1 cellular context compared by ENCODE assay signal in the genomic region with DNA sequence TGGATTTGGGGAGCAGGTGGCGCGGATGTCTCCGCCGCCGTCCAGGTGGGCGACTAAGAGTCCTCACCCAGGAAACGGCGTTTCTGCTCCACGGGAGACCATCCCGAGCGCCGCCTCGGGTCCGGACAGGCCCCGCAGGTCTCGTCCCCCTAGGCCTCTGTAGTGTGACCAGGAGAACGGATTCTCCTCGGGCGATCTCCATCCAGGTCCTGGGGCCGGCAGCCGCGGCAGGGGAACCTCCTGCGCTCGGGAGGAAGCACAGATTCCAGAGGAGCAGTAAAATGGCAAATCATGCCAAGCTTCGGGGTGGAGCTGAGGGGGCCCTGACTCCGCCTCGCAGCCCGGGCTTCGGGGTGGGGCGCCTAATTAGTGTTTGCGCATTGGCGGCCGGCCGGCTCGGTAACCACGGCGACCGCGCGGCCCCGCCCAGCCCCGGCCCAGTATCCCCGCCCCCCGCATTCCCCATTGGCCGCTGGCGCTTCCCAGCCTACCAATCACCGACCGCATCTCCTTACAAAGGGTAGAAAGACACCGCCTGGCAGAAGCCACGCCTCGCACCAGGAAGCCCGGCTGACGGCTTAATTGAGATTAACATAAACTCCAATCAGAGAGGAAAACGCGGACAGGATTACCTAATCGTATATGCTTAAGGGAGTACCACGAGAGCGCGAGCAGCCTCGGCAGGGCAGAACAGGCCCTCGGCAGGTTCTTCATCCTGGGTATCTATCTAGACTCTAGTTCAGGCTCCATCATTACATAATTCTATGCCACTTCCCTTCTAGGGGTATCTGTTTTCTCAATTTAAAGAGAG.
TF ChIP-seq lines count a peak whose summit lies in the region.

No MANE protein-coding gene starts in this region.

TF ChIP-seq in HepG2, 621 proteins besides CTCF, POLR2A, EP300 and RAD21 (continued from another document and continues in another):
- TF ChIP-seq, protein P1, sequence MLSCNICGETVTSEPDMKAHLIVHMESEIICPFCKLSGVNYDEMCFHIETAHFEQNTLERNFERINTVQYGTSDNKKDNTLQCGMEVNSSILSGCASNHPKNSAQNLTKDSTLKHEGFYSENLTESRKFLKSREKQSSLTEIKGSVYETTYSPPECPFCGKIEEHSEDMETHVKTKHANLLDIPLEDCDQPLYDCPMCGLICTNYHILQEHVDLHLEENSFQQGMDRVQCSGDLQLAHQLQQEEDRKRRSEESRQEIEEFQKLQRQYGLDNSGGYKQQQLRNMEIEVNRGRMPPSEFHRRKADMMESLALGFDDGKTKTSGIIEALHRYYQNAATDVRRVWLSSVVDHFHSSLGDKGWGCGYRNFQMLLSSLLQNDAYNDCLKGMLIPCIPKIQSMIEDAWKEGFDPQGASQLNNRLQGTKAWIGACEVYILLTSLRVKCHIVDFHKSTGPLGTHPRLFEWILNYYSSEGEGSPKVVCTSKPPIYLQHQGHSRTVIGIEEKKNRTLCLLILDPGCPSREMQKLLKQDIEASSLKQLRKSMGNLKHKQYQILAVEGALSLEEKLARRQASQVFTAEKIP (CRISPR knock-in tag; IDR thresholded peaks at IDR 0.05; ENCODE audit: borderline replicate concordance) = no peak
- TF ChIP-seq PHB2 (IDR thresholded peaks at IDR 0.05; ENCODE audit: partially characterized antibody) (no peak), U2AF2 (IDR thresholded peaks at IDR 0.05; ENCODE audit: low read depth, low read length) (no peak), ZKSCAN5 (CRISPR knock-in tag; IDR thresholded peaks at IDR 0.05) (no peak), ZNF3 (CRISPR knock-in tag; IDR thresholded peaks at IDR 0.05) (no peak), RBM22 (optimal IDR thresholded peaks at IDR 0.05; ENCODE audit: low read length) (no peak), ZNF776 (CRISPR knock-in tag; IDR thresholded peaks at IDR 0.05) (no peak), GFI1 (CRISPR knock-in tag; IDR thresholded peaks at IDR 0.05; ENCODE audit: borderline replicate concordance) (no peak), SNRNP70 (IDR thresholded peaks at IDR 0.05; ENCODE audit: low read depth, low read length) (no peak), EZH2 (conservative IDR thresholded peaks at IDR 0.05; ENCODE audit: low read depth, low read length) (no peak), ZBTB8A (CRISPR knock-in tag; IDR thresholded peaks at IDR 0.05; ENCODE audit: borderline replicate concordance, low read depth) (no peak), ZNF180 (CRISPR knock-in tag; IDR thresholded peaks at IDR 0.05; ENCODE audit: borderline replicate concordance, low read depth) (no peak), AHR (CRISPR knock-in tag; IDR thresholded peaks at IDR 0.05) (no peak), MAZ (IDR thresholded peaks at IDR 0.05; ENCODE audit: borderline replicate concordance, low read depth, low read length) (no peak), MAZ (CRISPR knock-in tag; IDR thresholded peaks at IDR 0.05; ENCODE audit: low read depth) (peak; percentile 47; the same call in 1 of the 2 replicates), NFIC (IDR thresholded peaks at IDR 0.05; ENCODE audit: low read length) (no peak), ZNF543 (CRISPR knock-in tag; IDR thresholded peaks at IDR 0.05) (no peak), PTBP1 (IDR thresholded peaks at IDR 0.05; ENCODE audit: low read depth, low read length, poor library complexity, severe bottlenecking) (no peak), CENPX (CRISPR knock-in tag; IDR thresholded peaks at IDR 0.05) (no peak), JDP2 (CRISPR knock-in tag; IDR thresholded peaks at IDR 0.05; ENCODE audit: borderline replicate concordance) (no peak), TRIM24 (CRISPR knock-in tag; IDR thresholded peaks at IDR 0.05) (no peak), MED1 (CRISPR knock-in tag; IDR thresholded peaks at IDR 0.05) (no peak), SAFB2 (CRISPR knock-in tag; IDR thresholded peaks at IDR 0.05; ENCODE audit: borderline replicate concordance, low read depth) (no peak), ZNF766 (CRISPR knock-in tag; IDR thresholded peaks at IDR 0.05; ENCODE audit: borderline replicate concordance) (no peak), FIP1L1 (IDR thresholded peaks at IDR 0.05; ENCODE audit: borderline replicate concordance, insufficient read depth, low read depth, low read length) (no peak), ZBTB21 (CRISPR knock-in tag; IDR thresholded peaks at IDR 0.05) (no peak), YY1 (IDR thresholded peaks at IDR 0.05; ENCODE audit: insufficient read depth, insufficient replicate concordance, low read depth, low read length) (peak; percentile 51), ZNF225 (CRISPR knock-in tag; IDR thresholded peaks at IDR 0.05) (no peak), ZNF260 (CRISPR knock-in tag; IDR thresholded peaks at IDR 0.05; ENCODE audit: borderline replicate concordance, low read depth) (no peak), NCOA1 (CRISPR knock-in tag; IDR thresholded peaks at IDR 0.05) (no peak), ZNF335 (CRISPR knock-in tag; IDR thresholded peaks at IDR 0.05) (no peak), SMAD3 (CRISPR knock-in tag; IDR thresholded peaks at IDR 0.05) (no peak), POLR2AphosphoS2 (IDR thresholded peaks at IDR 0.05; ENCODE audit: low read depth, low read length) (no peak), RARA (CRISPR knock-in tag; IDR thresholded peaks at IDR 0.05) (no peak), ZNF782 (CRISPR knock-in tag; IDR thresholded peaks at IDR 0.05; ENCODE audit: borderline replicate concordance) (no peak), ISL2 (CRISPR knock-in tag; IDR thresholded peaks at IDR 0.05) (no peak), ZNF34 (CRISPR knock-in tag; IDR thresholded peaks at IDR 0.05; ENCODE audit: borderline replicate concordance) (no peak), HMG20B (CRISPR knock-in tag; conservative IDR thresholded peaks at IDR 0.05) (no peak)
- TF ChIP-seq, protein P2, sequence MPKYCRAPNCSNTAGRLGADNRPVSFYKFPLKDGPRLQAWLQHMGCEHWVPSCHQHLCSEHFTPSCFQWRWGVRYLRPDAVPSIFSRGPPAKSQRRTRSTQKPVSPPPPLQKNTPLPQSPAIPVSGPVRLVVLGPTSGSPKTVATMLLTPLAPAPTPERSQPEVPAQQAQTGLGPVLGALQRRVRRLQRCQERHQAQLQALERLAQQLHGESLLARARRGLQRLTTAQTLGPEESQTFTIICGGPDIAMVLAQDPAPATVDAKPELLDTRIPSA (CRISPR knock-in tag; IDR thresholded peaks at IDR 0.05; ENCODE audit: borderline replicate concordance) = no peak
- TF ChIP-seq, protein P3, sequence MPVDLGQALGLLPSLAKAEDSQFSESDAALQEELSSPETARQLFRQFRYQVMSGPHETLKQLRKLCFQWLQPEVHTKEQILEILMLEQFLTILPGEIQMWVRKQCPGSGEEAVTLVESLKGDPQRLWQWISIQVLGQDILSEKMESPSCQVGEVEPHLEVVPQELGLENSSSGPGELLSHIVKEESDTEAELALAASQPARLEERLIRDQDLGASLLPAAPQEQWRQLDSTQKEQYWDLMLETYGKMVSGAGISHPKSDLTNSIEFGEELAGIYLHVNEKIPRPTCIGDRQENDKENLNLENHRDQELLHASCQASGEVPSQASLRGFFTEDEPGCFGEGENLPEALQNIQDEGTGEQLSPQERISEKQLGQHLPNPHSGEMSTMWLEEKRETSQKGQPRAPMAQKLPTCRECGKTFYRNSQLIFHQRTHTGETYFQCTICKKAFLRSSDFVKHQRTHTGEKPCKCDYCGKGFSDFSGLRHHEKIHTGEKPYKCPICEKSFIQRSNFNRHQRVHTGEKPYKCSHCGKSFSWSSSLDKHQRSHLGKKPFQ (CRISPR knock-in tag; IDR thresholded peaks at IDR 0.05; ENCODE audit: insufficient replicate concordance) = no peak
- TF ChIP-seq, protein P4, sequence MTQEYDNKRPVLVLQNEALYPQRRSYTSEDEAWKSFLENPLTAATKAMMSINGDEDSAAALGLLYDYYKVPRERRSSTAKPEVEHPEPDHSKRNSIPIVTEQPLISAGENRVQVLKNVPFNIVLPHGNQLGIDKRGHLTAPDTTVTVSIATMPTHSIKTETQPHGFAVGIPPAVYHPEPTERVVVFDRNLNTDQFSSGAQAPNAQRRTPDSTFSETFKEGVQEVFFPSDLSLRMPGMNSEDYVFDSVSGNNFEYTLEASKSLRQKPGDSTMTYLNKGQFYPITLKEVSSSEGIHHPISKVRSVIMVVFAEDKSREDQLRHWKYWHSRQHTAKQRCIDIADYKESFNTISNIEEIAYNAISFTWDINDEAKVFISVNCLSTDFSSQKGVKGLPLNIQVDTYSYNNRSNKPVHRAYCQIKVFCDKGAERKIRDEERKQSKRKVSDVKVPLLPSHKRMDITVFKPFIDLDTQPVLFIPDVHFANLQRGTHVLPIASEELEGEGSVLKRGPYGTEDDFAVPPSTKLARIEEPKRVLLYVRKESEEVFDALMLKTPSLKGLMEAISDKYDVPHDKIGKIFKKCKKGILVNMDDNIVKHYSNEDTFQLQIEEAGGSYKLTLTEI (CRISPR knock-in tag; conservative IDR thresholded peaks at IDR 0.05) = no peak
- TF ChIP-seq, protein P5, sequence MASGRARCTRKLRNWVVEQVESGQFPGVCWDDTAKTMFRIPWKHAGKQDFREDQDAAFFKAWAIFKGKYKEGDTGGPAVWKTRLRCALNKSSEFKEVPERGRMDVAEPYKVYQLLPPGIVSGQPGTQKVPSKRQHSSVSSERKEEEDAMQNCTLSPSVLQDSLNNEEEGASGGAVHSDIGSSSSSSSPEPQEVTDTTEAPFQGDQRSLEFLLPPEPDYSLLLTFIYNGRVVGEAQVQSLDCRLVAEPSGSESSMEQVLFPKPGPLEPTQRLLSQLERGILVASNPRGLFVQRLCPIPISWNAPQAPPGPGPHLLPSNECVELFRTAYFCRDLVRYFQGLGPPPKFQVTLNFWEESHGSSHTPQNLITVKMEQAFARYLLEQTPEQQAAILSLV (CRISPR knock-in tag; IDR thresholded peaks at IDR 0.05; ENCODE audit: borderline replicate concordance) = no peak
- TF ChIP-seq, protein P6, sequence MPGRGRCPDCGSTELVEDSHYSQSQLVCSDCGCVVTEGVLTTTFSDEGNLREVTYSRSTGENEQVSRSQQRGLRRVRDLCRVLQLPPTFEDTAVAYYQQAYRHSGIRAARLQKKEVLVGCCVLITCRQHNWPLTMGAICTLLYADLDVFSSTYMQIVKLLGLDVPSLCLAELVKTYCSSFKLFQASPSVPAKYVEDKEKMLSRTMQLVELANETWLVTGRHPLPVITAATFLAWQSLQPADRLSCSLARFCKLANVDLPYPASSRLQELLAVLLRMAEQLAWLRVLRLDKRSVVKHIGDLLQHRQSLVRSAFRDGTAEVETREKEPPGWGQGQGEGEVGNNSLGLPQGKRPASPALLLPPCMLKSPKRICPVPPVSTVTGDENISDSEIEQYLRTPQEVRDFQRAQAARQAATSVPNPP (CRISPR knock-in tag; IDR thresholded peaks at IDR 0.05) = no peak
- TF ChIP-seq, protein P7, sequence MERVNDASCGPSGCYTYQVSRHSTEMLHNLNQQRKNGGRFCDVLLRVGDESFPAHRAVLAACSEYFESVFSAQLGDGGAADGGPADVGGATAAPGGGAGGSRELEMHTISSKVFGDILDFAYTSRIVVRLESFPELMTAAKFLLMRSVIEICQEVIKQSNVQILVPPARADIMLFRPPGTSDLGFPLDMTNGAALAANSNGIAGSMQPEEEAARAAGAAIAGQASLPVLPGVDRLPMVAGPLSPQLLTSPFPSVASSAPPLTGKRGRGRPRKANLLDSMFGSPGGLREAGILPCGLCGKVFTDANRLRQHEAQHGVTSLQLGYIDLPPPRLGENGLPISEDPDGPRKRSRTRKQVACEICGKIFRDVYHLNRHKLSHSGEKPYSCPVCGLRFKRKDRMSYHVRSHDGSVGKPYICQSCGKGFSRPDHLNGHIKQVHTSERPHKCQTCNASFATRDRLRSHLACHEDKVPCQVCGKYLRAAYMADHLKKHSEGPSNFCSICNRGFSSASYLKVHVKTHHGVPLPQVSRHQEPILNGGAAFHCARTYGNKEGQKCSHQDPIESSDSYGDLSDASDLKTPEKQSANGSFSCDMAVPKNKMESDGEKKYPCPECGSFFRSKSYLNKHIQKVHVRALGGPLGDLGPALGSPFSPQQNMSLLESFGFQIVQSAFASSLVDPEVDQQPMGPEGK (CRISPR knock-in tag; IDR thresholded peaks at IDR 0.05) = 0 out of 2 replicates have a peak, but pooled peaks have one; percentile 25
- TF ChIP-seq, protein P8, sequence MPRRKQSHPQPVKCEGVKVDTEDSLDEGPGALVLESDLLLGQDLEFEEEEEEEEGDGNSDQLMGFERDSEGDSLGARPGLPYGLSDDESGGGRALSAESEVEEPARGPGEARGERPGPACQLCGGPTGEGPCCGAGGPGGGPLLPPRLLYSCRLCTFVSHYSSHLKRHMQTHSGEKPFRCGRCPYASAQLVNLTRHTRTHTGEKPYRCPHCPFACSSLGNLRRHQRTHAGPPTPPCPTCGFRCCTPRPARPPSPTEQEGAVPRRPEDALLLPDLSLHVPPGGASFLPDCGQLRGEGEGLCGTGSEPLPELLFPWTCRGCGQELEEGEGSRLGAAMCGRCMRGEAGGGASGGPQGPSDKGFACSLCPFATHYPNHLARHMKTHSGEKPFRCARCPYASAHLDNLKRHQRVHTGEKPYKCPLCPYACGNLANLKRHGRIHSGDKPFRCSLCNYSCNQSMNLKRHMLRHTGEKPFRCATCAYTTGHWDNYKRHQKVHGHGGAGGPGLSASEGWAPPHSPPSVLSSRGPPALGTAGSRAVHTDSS (CRISPR knock-in tag; conservative IDR thresholded peaks at IDR 0.05) = no peak
- TF ChIP-seq, protein P9, sequence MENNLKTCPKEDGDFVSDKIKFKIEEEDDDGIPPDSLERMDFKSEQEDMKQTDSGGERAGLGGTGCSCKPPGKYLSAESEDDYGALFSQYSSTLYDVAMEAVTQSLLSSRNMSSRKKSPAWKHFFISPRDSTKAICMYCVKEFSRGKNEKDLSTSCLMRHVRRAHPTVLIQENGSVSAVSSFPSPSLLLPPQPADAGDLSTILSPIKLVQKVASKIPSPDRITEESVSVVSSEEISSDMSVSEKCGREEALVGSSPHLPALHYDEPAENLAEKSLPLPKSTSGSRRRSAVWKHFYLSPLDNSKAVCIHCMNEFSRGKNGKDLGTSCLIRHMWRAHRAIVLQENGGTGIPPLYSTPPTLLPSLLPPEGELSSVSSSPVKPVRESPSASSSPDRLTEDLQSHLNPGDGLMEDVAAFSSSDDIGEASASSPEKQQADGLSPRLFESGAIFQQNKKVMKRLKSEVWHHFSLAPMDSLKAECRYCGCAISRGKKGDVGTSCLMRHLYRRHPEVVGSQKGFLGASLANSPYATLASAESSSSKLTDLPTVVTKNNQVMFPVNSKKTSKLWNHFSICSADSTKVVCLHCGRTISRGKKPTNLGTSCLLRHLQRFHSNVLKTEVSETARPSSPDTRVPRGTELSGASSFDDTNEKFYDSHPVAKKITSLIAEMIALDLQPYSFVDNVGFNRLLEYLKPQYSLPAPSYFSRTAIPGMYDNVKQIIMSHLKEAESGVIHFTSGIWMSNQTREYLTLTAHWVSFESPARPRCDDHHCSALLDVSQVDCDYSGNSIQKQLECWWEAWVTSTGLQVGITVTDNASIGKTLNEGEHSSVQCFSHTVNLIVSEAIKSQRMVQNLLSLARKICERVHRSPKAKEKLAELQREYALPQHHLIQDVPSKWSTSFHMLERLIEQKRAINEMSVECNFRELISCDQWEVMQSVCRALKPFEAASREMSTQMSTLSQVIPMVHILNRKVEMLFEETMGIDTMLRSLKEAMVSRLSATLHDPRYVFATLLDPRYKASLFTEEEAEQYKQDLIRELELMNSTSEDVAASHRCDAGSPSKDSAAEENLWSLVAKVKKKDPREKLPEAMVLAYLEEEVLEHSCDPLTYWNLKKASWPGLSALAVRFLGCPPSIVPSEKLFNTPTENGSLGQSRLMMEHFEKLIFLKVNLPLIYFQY (CRISPR knock-in tag; IDR thresholded peaks at IDR 0.05; ENCODE audit: borderline replicate concordance) = no peak
- TF ChIP-seq, protein P10, sequence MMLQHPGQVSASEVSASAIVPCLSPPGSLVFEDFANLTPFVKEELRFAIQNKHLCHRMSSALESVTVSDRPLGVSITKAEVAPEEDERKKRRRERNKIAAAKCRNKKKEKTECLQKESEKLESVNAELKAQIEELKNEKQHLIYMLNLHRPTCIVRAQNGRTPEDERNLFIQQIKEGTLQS (CRISPR knock-in tag; IDR thresholded peaks at IDR 0.05) = no peak
